In the genomic region with DNA sequence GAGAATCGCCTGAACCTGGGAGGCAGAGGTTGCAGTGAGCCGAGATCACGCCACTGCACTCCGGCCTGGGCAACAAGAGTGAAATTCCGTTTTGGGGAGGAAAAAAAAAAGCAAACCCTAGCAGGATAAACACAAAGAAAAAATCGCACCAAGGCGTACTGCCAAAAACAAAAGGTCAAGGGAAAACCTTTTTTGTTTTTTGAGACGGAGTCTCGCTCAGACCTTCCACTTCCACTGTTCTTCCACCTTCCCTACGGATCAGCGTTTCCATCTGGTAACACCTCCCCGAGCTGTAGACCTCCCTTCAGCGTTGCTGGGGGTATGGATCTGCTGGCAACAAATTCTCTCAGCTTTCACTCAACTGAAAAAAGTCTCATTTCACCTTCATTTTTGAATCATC, we compare ENCODE assay signal across 30 cellular contexts. TPM values are rescaled to one million over a fixed set of nuclear protein-coding genes. Genes with fewer than 3 reads are reported as not detected.
"Had no signal": no experiment of that assay in that cellular context is flagged by ENCODE, and none has a peak within 500 bp of the region (broad histone marks: within the 10 kb centered on the region; RNA-seq: fewer than 3 reads in every experiment).

No MANE protein-coding gene starts in this region.

- H3K27ac ChIP-seq: dorsolateral prefrontal cortex, epithelial cell of prostate, esophagus muscularis mucosa, foreskin keratinocyte, heart right ventricle, left ventricle myocardium inferior, lower lobe of right lung, pancreas, skin epidermis, suprapubic skin, thyroid gland had no signal

- H3K9me3 ChIP-seq: esophagus muscularis mucosa, lower lobe of right lung, pancreas, suprapubic skin, thyroid gland had no signal

- H3K4me3 ChIP-seq: dorsolateral prefrontal cortex, esophagus muscularis mucosa, heart right ventricle, left ventricle myocardium inferior, lower lobe of right lung, pancreas, skin epidermis, suprapubic skin, thyroid gland had no signal

- H3K27me3 ChIP-seq: foreskin keratinocyte, pancreas, thyroid gland had no signal

- ATAC-seq: foreskin keratinocyte; heart right ventricle; left cardiac atrium; lower lobe of right lung; natural killer cell; pancreas; stimulated activated naive CD8-positive, alpha-beta T cell treated with anti-CD3 and anti-CD28 coated beads, Interleukin-15, amount 100 ng/mL, for 72 hours had no signal

- H3K4me1 ChIP-seq: foreskin keratinocyte, lower lobe of right lung, pancreas had no signal

- H3K36me3 ChIP-seq: esophagus muscularis mucosa, heart right ventricle, left ventricle myocardium inferior, lower lobe of right lung, pancreas, suprapubic skin, thyroid gland had no signal

- FAIRE-seq: islet of Langerhans, pancreas, urothelium cell line had no signal

- DNase-seq: dorsolateral prefrontal cortex; effector CD4-positive, alpha-beta T cell; foreskin keratinocyte; glutamatergic neuron; heart right ventricle; hippocampal formation; left cardiac atrium; left ventricle myocardium inferior; lower lobe of right lung; natural killer cell; occipital lobe; pancreas; stimulated activated CD4-positive, alpha-beta T cell treated with anti-CD3 and anti-CD28 coated beads, Interleukin-15, amount 100 ng/mL, for 24 hours; stimulated activated CD4-positive, alpha-beta T cell treated with anti-CD3 and anti-CD28 coated beads, Interleukin-2, amount 100 ng/mL, for 48 hours; stimulated activated naive CD4-positive, alpha-beta T cell; stimulated activated naive CD8-positive, alpha-beta T cell treated with anti-CD3 and anti-CD28 coated beads, Interleukin-15, amount 100 ng/mL, for 72 hours; thyroid gland; trophoblast cell had no signal

RNA-seq across cellular contexts. Expression of a gene that starts 20.1 kb away (rescaled TPM):
- total RNA-seq: cardiac septum, esophagus muscularis mucosa, fibroblast of lung, foreskin keratinocyte, kidney epithelial cell, left ventricle myocardium inferior, lower lobe of right lung, mononuclear cell, natural killer cell, occipital lobe, progenitor cell of endocrine pancreas had no signal
- polyA plus RNA-seq: fibroblast of lung, foreskin keratinocyte, neural cell had no signal

RNA-seq across cellular contexts. Expression of a gene that starts 57.2 kb away (rescaled TPM):
- total RNA-seq: fibroblast of lung, foreskin keratinocyte, kidney epithelial cell, progenitor cell of endocrine pancreas had no signal
- polyA plus RNA-seq: fibroblast of lung, foreskin keratinocyte, neural cell had no signal
